22 cellular contexts compared by ENCODE assay signal in genomic region chr13:45882626-45883025, GRCh38. TPM values are rescaled to one million over a fixed set of nuclear protein-coding genes. Genes with fewer than 3 reads are reported as not detected.
"Had no signal": no experiment of that assay in that cellular context is flagged by ENCODE, and none has a peak within 500 bp of the region (broad histone marks: within the 10 kb centered on the region; RNA-seq: fewer than 3 reads in every experiment).

No MANE protein-coding gene starts in this region.

- H3K27ac Mint-ChIP-seq: activated CD8-positive, alpha-beta T cell treated with anti-CD3 and anti-CD28 coated beads for 36 hours; activated naive CD4-positive, alpha-beta T cell treated with anti-CD3 and anti-CD28 coated beads, Interleukin-2, amount 50 U/mL, for 72 hours; brain; memory B cell; stimulated activated naive CD8-positive, alpha-beta T cell treated with anti-CD3 and anti-CD28 coated beads, Interleukin-15, Interleukin-2, amounts not matched to agents 100 ng/mL and 50 ng/mL, for 24 hours; T-helper 17 cell had no signal

- H3K36me3 Mint-ChIP-seq: activated naive CD4-positive, alpha-beta T cell treated with anti-CD3 and anti-CD28 coated beads, Interleukin-2, amount 50 U/mL, for 72 hours; brain; memory B cell had no signal

- H3K27me3 ChIP-seq: ovary, sigmoid colon, upper lobe of left lung had no signal

- ATAC-seq: activated CD8-positive, alpha-beta T cell treated with anti-CD3 and anti-CD28 coated beads for 36 hours; activated naive CD4-positive, alpha-beta T cell treated with anti-CD3 and anti-CD28 coated beads, Interleukin-2, amount 50 U/mL, for 72 hours; activated T-cell treated with anti-CD3 and anti-CD28 coated beads, Interleukin-2, amount 50 U/mL, for 4 hours; left ventricle myocardium superior; T-helper 17 cell had no signal

- H3K27me3 Mint-ChIP-seq: stimulated activated naive CD8-positive, alpha-beta T cell treated with anti-CD3 and anti-CD28 coated beads, Interleukin-15, Interleukin-2, amounts not matched to agents 100 ng/mL and 50 ng/mL, for 24 hours had no signal

- H3K4me1 ChIP-seq: sigmoid colon, spleen, upper lobe of left lung had no signal

- DNase-seq: activated CD4-positive, alpha-beta T cell treated with anti-CD3 and anti-CD28 coated beads for 48 hours; activated CD8-positive, alpha-beta T cell treated with anti-CD3 and anti-CD28 coated beads for 36 hours; activated effector memory CD4-positive, alpha-beta T cell treated with anti-CD3 and anti-CD28 coated beads, Interleukin-2, amount 50 U/mL, for 16 hours; activated T-cell treated with anti-CD3 and anti-CD28 coated beads, Interleukin-2, amount 50 U/mL, for 4 hours; cortex of kidney; effector CD8-positive, alpha-beta T cell; foreskin melanocyte; head of caudate nucleus; left ventricle myocardium superior; ovary; sigmoid colon; spleen; T-helper 17 cell; upper lobe of left lung had no signal

- H3K27ac ChIP-seq: ovary, sigmoid colon, spleen, suprapubic skin, upper lobe of left lung had no signal

- H3K4me3 ChIP-seq: ovary, sigmoid colon, spleen, suprapubic skin, upper lobe of left lung had no signal

- H3K9me3 ChIP-seq: ovary, sigmoid colon, spleen, suprapubic skin, upper lobe of left lung had no signal

- H3K36me3 ChIP-seq: ovary, sigmoid colon, spleen, suprapubic skin, upper lobe of left lung had no signal

- H3K9me3 Mint-ChIP-seq: activated CD8-positive, alpha-beta T cell treated with anti-CD3 and anti-CD28 coated beads for 36 hours; activated naive CD4-positive, alpha-beta T cell treated with anti-CD3 and anti-CD28 coated beads, Interleukin-2, amount 50 U/mL, for 72 hours; activated T-cell treated with anti-CD3 and anti-CD28 coated beads, Interleukin-2, amount 50 U/mL, for 4 hours; brain; central memory CD8-positive, alpha-beta T cell; memory B cell; stimulated activated naive CD8-positive, alpha-beta T cell treated with anti-CD3 and anti-CD28 coated beads, Interleukin-15, Interleukin-2, amounts not matched to agents 100 ng/mL and 50 ng/mL, for 24 hours had no signal

- H3K4me3 Mint-ChIP-seq: activated CD8-positive, alpha-beta T cell treated with anti-CD3 and anti-CD28 coated beads for 36 hours; activated T-cell treated with anti-CD3 and anti-CD28 coated beads, Interleukin-2, amount 50 U/mL, for 4 hours; brain; central memory CD8-positive, alpha-beta T cell; memory B cell; stimulated activated naive CD8-positive, alpha-beta T cell treated with anti-CD3 and anti-CD28 coated beads, Interleukin-15, Interleukin-2, amounts not matched to agents 100 ng/mL and 50 ng/mL, for 24 hours; T-helper 17 cell had no signal

- H3K4me1 Mint-ChIP-seq: central memory CD8-positive, alpha-beta T cell; memory B cell had no signal

RNA-seq across cellular contexts. Expression of gene SIAH3, which starts 31.1 kb away (rescaled TPM):
- total RNA-seq: fibroblast of lung, left ventricle myocardium superior, pulmonary artery endothelial cell, sigmoid colon had no signal
- polyA plus RNA-seq: fibroblast of lung had no signal
